In the genomic region with DNA sequence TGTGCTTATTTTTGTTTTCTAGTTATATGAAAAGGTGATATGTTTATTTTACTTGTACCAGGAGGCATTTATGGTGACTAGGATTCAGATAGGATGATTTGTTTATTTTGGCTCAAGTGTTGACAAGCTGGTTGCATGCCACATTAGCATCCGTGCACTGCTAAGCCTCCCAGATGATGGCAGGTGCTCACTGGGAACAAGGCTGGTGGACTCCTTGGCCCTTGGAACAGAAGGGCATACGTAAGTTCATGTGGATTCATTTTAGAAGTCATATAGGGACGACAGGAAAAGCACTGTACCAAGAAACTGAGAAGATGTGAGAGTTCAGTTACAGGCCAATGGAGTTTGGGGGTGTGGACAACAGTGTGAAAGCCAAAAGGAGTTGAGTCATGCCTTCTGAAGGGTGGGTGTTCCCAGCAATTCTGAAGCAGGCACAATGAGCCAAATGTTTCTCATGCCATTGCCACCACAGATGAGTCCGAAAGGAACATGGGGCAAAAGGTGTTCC, we compare ENCODE assay signal across 8 cellular contexts.
DNase-seq lines count a peak whose midpoint lies in the region; ATAC-seq, FAIRE-seq and TF ChIP-seq lines count a peak whose summit lies in the region.

No MANE protein-coding gene starts in this region.

- DNase-seq in A549 (ENCODE audit: low read depth in 1 of 2, low spot score in 1 of 2), result peak; percentile 25 to 76
- no peak for DNase-seq in GM19239 (ENCODE audit: insufficient read length, low spot score)
- DNase-seq in NCI-H446 (lab: John Stamatoyannopoulos, UW), result peak; percentile 68 to 72
- no peak for DNase-seq in dorsolateral prefrontal cortex
- DNase-seq in retinal pigment epithelial cell (ENCODE audit: low read depth), result peak; percentile 76
- no peak for DNase-seq in colonic mucosa
- no peak for DNase-seq in naive thymus-derived CD8-positive, alpha-beta T cell

- no peak overlapping the region for H3K4me3 Mint-ChIP-seq in naive thymus-derived CD8-positive, alpha-beta T cell

- CTCF ChIA-PET in A549 (lab: Yijun Ruan, JAX), result no interaction called here

- peak overlapping the region; percentile 39 to 73; a peak in 5 of 6 replicates for H3K27ac ChIP-seq in A549
- peak overlapping the region in 41 of 59 donors; percentile 1 to 80 (median 44) for H3K27ac ChIP-seq in dorsolateral prefrontal cortex
- H3K27ac ChIP-seq in colonic mucosa, result no peak overlapping the region

- H3K4me1 ChIP-seq in A549, result peaks cover 66% of the 10 kb centered on the region
- H3K4me1 ChIP-seq in colonic mucosa, result no peaks in the 10 kb centered on the region

- TF ChIP-seq POLR2A in A549 (IDR thresholded peaks at IDR 0.05; ENCODE audit: low read length), result no peak

- TF ChIP-seq CTCF in A549 (IDR thresholded peaks at IDR 0.05) (no peak), dorsolateral prefrontal cortex (IDR thresholded peaks at IDR 0.05 in 54 of 56, conservative IDR thresholded peaks at IDR 0.05 in 2 of 56; ENCODE audit: low read depth in 1 of 56, partially characterized antibody in 56 of 56) (no peak), retinal pigment epithelial cell (conservative IDR thresholded peaks at IDR 0.05; ENCODE audit: low read depth, low read length) (no peak), colonic mucosa (IDR thresholded peaks at IDR 0.05) (no peak)

- no peak for TF ChIP-seq EP300 in A549 (IDR thresholded peaks at IDR 0.05)

- H3K36me3 ChIP-seq in colonic mucosa, result no peaks in the 10 kb centered on the region

- H3K27me3 Mint-ChIP-seq in naive thymus-derived CD8-positive, alpha-beta T cell, result no peaks in the 10 kb centered on the region

- H3K27me3 ChIP-seq in dorsolateral prefrontal cortex (no peaks in the 10 kb centered on the region), colonic mucosa (no peaks in the 10 kb centered on the region)

- no peak overlapping the region for H3K9ac ChIP-seq in colonic mucosa (ENCODE audit: low read depth in 2 of 2, low read length in 2 of 2)

- H3K36me3 Mint-ChIP-seq in naive thymus-derived CD8-positive, alpha-beta T cell, result no peaks in the 10 kb centered on the region

- FAIRE-seq in A549 (lab: Jason Lieb, UNC) (peak; percentile 7), GM19239 (lab: Jason Lieb, UNC) (peak; percentile 79)

- H3K9me3 ChIP-seq in A549, result no peaks in the 10 kb centered on the region
- H3K9me3 ChIP-seq in colonic mucosa, result no peaks in the 10 kb centered on the region

- peak overlapping the region; percentile 62 for H3K4me2 ChIP-seq in A549

- H3K27ac Mint-ChIP-seq in naive thymus-derived CD8-positive, alpha-beta T cell, result no peak overlapping the region

- H3K4me1 Mint-ChIP-seq in naive thymus-derived CD8-positive, alpha-beta T cell, result peaks cover 5 to 18% (median 16%) of the 10 kb centered on the region in 4 donors

- ATAC-seq in A549 (peak; percentile 56 to 86; a peak in 4 of 6 replicates), GM19463 (IDR thresholded peaks at IDR 0.05; ENCODE audit: unreplicated experiment) (no peak)
- ATAC-seq in naive thymus-derived CD8-positive, alpha-beta T cell, result no peak

- POLR2A ChIA-PET in A549 (lab: Yijun Ruan, JAX), result no interaction called here
- POLR2A ChIA-PET in naive thymus-derived CD8-positive, alpha-beta T cell (lab: Charles Lee), result no interaction called here

- WGBS in A549 (ENCODE audit: missing lambda C conversion rate), result 2% methylated on average over 4 of the region's 4 CpGs

- no peaks in the 10 kb centered on the region for H3K9me3 Mint-ChIP-seq in naive thymus-derived CD8-positive, alpha-beta T cell

- no peak for TF ChIP-seq RAD21 in A549 (conservative IDR thresholded peaks at IDR 0.05 in 1 of 2, IDR thresholded peaks at IDR 0.05 in 1 of 2)

- intact Hi-C loops in dorsolateral prefrontal cortex (cut with DNase I), result no loop called here
- intact Hi-C loops in colonic mucosa (cut with DNase I), result no loop called here

- H3K4me3 ChIP-seq in A549 (no peak overlapping the region), dorsolateral prefrontal cortex (no peak overlapping the region), retinal pigment epithelial cell (ENCODE audit: low read length) (no peak overlapping the region), colonic mucosa (no peak overlapping the region)

TF ChIP-seq in A549, 52 proteins besides CTCF, POLR2A, EP300 and RAD21:
- TF ChIP-seq ESRRA (IDR thresholded peaks at IDR 0.05; ENCODE audit: borderline replicate concordance, low read length) (no peak), FOSL2 (IDR thresholded peaks at IDR 0.05) (no peak), FOSL2 (CRISPR knock-in tag; IDR thresholded peaks at IDR 0.05) (0 out of 2 replicates have a peak, but pooled peaks have one; percentile 12), CEBPB (IDR thresholded peaks at IDR 0.05) (no peak), BHLHE40 (IDR thresholded peaks at IDR 0.05; ENCODE audit: low read depth, low read length) (no peak), MAFK (IDR thresholded peaks at IDR 0.05; ENCODE audit: partially characterized antibody) (peak; percentile 21), HDAC2 (IDR thresholded peaks at IDR 0.05) (no peak), MAZ (IDR thresholded peaks at IDR 0.05; ENCODE audit: borderline replicate concordance, low read depth, low read length) (no peak), ZC3H11A (IDR thresholded peaks at IDR 0.05) (no peak), PHF8 (IDR thresholded peaks at IDR 0.05; ENCODE audit: borderline replicate concordance, low read depth) (no peak)
- TF ChIP-seq, protein P1, sequence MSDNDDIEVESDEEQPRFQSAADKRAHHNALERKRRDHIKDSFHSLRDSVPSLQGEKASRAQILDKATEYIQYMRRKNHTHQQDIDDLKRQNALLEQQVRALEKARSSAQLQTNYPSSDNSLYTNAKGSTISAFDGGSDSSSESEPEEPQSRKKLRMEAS (IDR thresholded peaks at IDR 0.05), result 0 out of 2 replicates have a peak, but pooled peaks have one; percentile 22

Comparison
In these comparisons a context has a peak if more than half of its experiments do, and no peak if none do; other contexts are left out.
1. ATAC-seq: peak in A549 (2 of 2); none in GM19463 (single experiment) and naive thymus-derived CD8-positive, alpha-beta T cell (0 of 2).
2. DNase-seq: peak in A549 (2 of 2), NCI-H446 (2 of 2) and retinal pigment epithelial cell (single experiment); none in GM19239 (single experiment), dorsolateral prefrontal cortex (0 of 10), colonic mucosa (single experiment) and naive thymus-derived CD8-positive, alpha-beta T cell (0 of 10).